Comparison of ENCODE assay signal across 8 cellular contexts in genomic region chr2:181904022-181904632, GRCh38. TPM values are rescaled to one million over a fixed set of nuclear protein-coding genes. Genes with fewer than 3 reads are reported as not detected.
DNase-seq lines count a peak whose midpoint lies in the region; FAIRE-seq and TF ChIP-seq lines count a peak whose summit lies in the region.

No MANE protein-coding gene starts in this region.

- H3K23ac ChIP-seq in neuronal stem cell (ENCODE audit: low read depth, low read length, poor library complexity), result no peak overlapping the region

- H3K14ac ChIP-seq in neuronal stem cell (ENCODE audit: low read length), result no peak overlapping the region

- no peak overlapping the region for H2BK15ac ChIP-seq in neuronal stem cell (ENCODE audit: low read length)

- dilution Hi-C loops in endothelial cell of umbilical vein (cut with MboI; ENCODE audit: extremely low pct_ligation_motif_present, low sequenced_read_pairs), result loop anchor here (25.0 kb wide), 1 partner anchor 142 kb away; no protein-coding TSS in a partner anchor

- H3K4ac ChIP-seq in neuronal stem cell (ENCODE audit: low read length), result no peak overlapping the region

- DNase-seq in EH (ENCODE audit: low read depth), result peak; percentile 48
- peak; percentile 21 for DNase-seq in H4 (ENCODE audit: low spot score)
- DNase-seq in OCI-M1 (lab: John Stamatoyannopoulos, UW), result peak; percentile 65
- peak; percentile 89 for DNase-seq in endothelial cell of umbilical vein (ENCODE audit: low read depth, low spot score)
- DNase-seq in neuronal stem cell (ENCODE audit: low spot score), result peak; percentile 9
- no peak for DNase-seq in stimulated activated CD4-positive, alpha-beta T cell treated with anti-CD3 and anti-CD28 coated beads, Interleukin-4, amount 100 ng/mL, for 1 hour
- no peak for DNase-seq in activated CD4-positive, alpha-beta T cell treated with anti-CD3 and anti-CD28 coated beads, Interleukin-2, amount 50 U/mL, for 1 hour
- no peak for DNase-seq in stimulated activated CD8-positive, alpha-beta memory T cell treated with anti-CD3 and anti-CD28 coated beads, Interleukin-4, amount 100 ng/mL, for 48 hours

- peaks cover 17 to 48% of the 10 kb centered on the region in 2 experiments for H3K36me3 ChIP-seq in endothelial cell of umbilical vein (ENCODE audit: control insufficient read depth in 2 of 2, extremely low read depth in 1 of 2, insufficient read depth in 2 of 2, low read length in 2 of 2)
- peaks cover 6 to 100% of the 10 kb centered on the region in 2 donors for H3K36me3 ChIP-seq in neuronal stem cell (replicated peaks in 1 of 2; ENCODE audit: control insufficient read depth in 2 of 2, insufficient read depth in 2 of 2, low read length in 2 of 2)

- no TSS peak for BruUV-seq in endothelial cell of umbilical vein (replicated peaks; lab: Mats Ljungman, UMichigan)

- no CpG with 5 or more reads among the region's 2 CpGs for WGBS in neuronal stem cell (ENCODE audit: extremely low coverage in 2 of 2, insufficient read length in 2 of 2, insufficient replicate concordance in 1 of 2), 2 donors

- no peaks in the 10 kb centered on the region for H3K79me1 ChIP-seq in neuronal stem cell (ENCODE audit: low read depth, low read length)

- H3K4me1 ChIP-seq in endothelial cell of umbilical vein (ENCODE audit: control insufficient read depth, extremely low read depth, insufficient read depth, low read length) (peaks cover 48% of the 10 kb centered on the region), neuronal stem cell (ENCODE audit: control insufficient read depth in 2 of 2, insufficient read depth in 1 of 2, low read depth in 1 of 2, low read length in 2 of 2) (no peaks in the 10 kb centered on the region)

- H3K4me2 ChIP-seq in endothelial cell of umbilical vein (ENCODE audit: insufficient read depth, low read length), result peak overlapping the region; percentile 67
- H3K4me2 ChIP-seq in neuronal stem cell (ENCODE audit: insufficient read depth, low read length, poor library complexity, severe bottlenecking), result no peak overlapping the region

- H4K20me1 ChIP-seq in endothelial cell of umbilical vein (replicated peaks; ENCODE audit: control insufficient read depth, extremely low read depth, insufficient read depth, low read length), result peaks cover 11% of the 10 kb centered on the region

- no peak overlapping the region for H2BK12ac ChIP-seq in neuronal stem cell (ENCODE audit: low read length)

- peak overlapping the region; percentile 21 for H3K9ac ChIP-seq in endothelial cell of umbilical vein (replicated peaks; ENCODE audit: extremely low read depth, insufficient read depth, low read length)
- H3K9ac ChIP-seq in neuronal stem cell (ENCODE audit: low read depth, low read length, poor library complexity), result no peak overlapping the region

- FAIRE-seq in endothelial cell of umbilical vein (lab: Jason Lieb, UNC), result no peak

- H2BK5ac ChIP-seq in neuronal stem cell (ENCODE audit: low read length), result no peak overlapping the region

- no peak overlapping the region for H4K8ac ChIP-seq in neuronal stem cell (ENCODE audit: low read depth, low read length)

- no peak overlapping the region for H4K91ac ChIP-seq in neuronal stem cell (ENCODE audit: low read depth, low read length, poor library complexity)

- no peaks in the 10 kb centered on the region for H3K27me3 ChIP-seq in endothelial cell of umbilical vein (ENCODE audit: control insufficient read depth in 2 of 2, insufficient read depth in 2 of 2, low read length in 2 of 2)
- H3K27me3 ChIP-seq in neuronal stem cell (ENCODE audit: control insufficient read depth in 3 of 3, insufficient read depth in 3 of 3, low read depth in 1 of 3, low read length in 3 of 3), result no peaks in the 10 kb centered on the region

- H2AK5ac ChIP-seq in neuronal stem cell (ENCODE audit: low read depth, low read length), result no peak overlapping the region

- H3K9me3 ChIP-seq in endothelial cell of umbilical vein (replicated peaks; ENCODE audit: control insufficient read depth, insufficient read depth, low read length) (no peaks in the 10 kb centered on the region), neuronal stem cell (replicated peaks in 1 of 2; ENCODE audit: control insufficient read depth in 2 of 2, insufficient read depth in 1 of 2, low read depth in 1 of 2, low read length in 2 of 2) (no peaks in the 10 kb centered on the region)

- H3K79me2 ChIP-seq in endothelial cell of umbilical vein (ENCODE audit: control insufficient read depth, insufficient read depth, low read length), result peaks cover 87% of the 10 kb centered on the region

- TF ChIP-seq CTCF in endothelial cell of umbilical vein (IDR thresholded peaks at IDR 0.05; ENCODE audit: extremely low read depth in 1 of 2, insufficient read depth in 1 of 2, low read depth in 1 of 2, low read length in 2 of 2), result peak; percentile 40 to 50

- CTCF ChIA-PET in endothelial cell of umbilical vein (lab: Charles Lee), result interaction anchor here (0.6 to 15.6 kb wide), 42 partner anchors 9 to 1780 kb away, joined by 3 to 415 read pairs (median 5); partner anchors contain the start of gene ITPRID2

- no peak for TF ChIP-seq POLR2A in endothelial cell of umbilical vein (IDR thresholded peaks at IDR 0.05; ENCODE audit: low read depth, low read length)

- peak overlapping the region in 1 of 3 experiments; percentile 23 for H3K4me3 ChIP-seq in endothelial cell of umbilical vein (replicated peaks in 1 of 3; ENCODE audit: insufficient read depth in 1 of 3, low read depth in 1 of 3, low read length in 3 of 3)
- no peak overlapping the region for H3K4me3 ChIP-seq in neuronal stem cell (ENCODE audit: low read length in 2 of 2)

- H2AFZ ChIP-seq in endothelial cell of umbilical vein (ENCODE audit: low read depth, low read length), result no peak overlapping the region
- H2AFZ ChIP-seq in neuronal stem cell (ENCODE audit: low read length), result no peak overlapping the region

- intact Hi-C loops in endothelial cell of umbilical vein (cut with micrococcal nuclease), result loop anchor here (1.0 to 10.0 kb wide), 7 partner anchors 93 to 751 kb away; no protein-coding TSS in a partner anchor

- H3K9me1 ChIP-seq in endothelial cell of umbilical vein (replicated peaks; ENCODE audit: control insufficient read depth, extremely low read depth, insufficient read depth, low read length), result no peaks in the 10 kb centered on the region

- H3K27ac ChIP-seq in endothelial cell of umbilical vein (ENCODE audit: insufficient read depth, low read depth, low read length) (peak overlapping the region; percentile 29), neuronal stem cell (replicated peaks; ENCODE audit: low read length) (no peak overlapping the region)

- no peak overlapping the region for H2BK120ac ChIP-seq in neuronal stem cell (ENCODE audit: low read depth, low read length)

- no peak overlapping the region for H3K18ac ChIP-seq in neuronal stem cell (ENCODE audit: low read length)

- POLR2A ChIA-PET in endothelial cell of umbilical vein (lab: Charles Lee), result interaction anchor here (0.7 to 0.9 kb wide), 2 partner anchors 14 to 161 kb away, joined by 4 to 8 read pairs; no protein-coding TSS in a partner anchor

TF ChIP-seq in endothelial cell of umbilical vein, 7 proteins besides CTCF, POLR2A, EP300 and RAD21:
- no peak for TF ChIP-seq FOS (IDR thresholded peaks at IDR 0.05; ENCODE audit: borderline replicate concordance, insufficient read depth, low read length)
- TF ChIP-seq JUN (IDR thresholded peaks at IDR 0.05; ENCODE audit: borderline replicate concordance, insufficient read depth, insufficient read length, low read depth), result no peak
- no peak for TF ChIP-seq MYC (IDR thresholded peaks at IDR 0.05; ENCODE audit: low read depth, low read length)
- TF ChIP-seq MAX (IDR thresholded peaks at IDR 0.05; ENCODE audit: insufficient read depth, insufficient read length), result no peak

RNA-seq across cellular contexts. Expression of gene ITPRID2, which starts 12.6 kb away (rescaled TPM):
- total RNA-seq in H4 (2014; rRNA removed; shearing (Covaris generic)), result 68.5 and 95.2 TPM in 2 replicates
- total RNA-seq in endothelial cell of umbilical vein, result 235 and 272 TPM in 2 replicates
- polyA plus RNA-seq in endothelial cell of umbilical vein, result 30.9 and 37.6 TPM in 2 replicates
- polyA plus RNA-seq in endothelial cell of umbilical vein (2011; cell fraction: cytosol; rRNA removed), result 56.0 and 56.6 TPM in 2 replicates
- 151 and 152 TPM in 2 replicates for polyA plus RNA-seq in endothelial cell of umbilical vein (2011; cell fraction: nucleus; rRNA removed)
- 101 and 145 TPM in 2 replicates for polyA plus RNA-seq in endothelial cell of umbilical vein (2012)
- polyA minus RNA-seq in endothelial cell of umbilical vein, result 102 and 113 TPM in 2 replicates
- polyA minus RNA-seq in endothelial cell of umbilical vein (2011; cell fraction: cytosol; rRNA and poly(A)+ RNA removed), result 55.8 TPM
- polyA minus RNA-seq in endothelial cell of umbilical vein (2011; cell fraction: nucleus; rRNA and poly(A)+ RNA removed), result 274 and 443 TPM in 2 replicates
- 17.1 TPM for polyA plus RNA-seq in neuronal stem cell (2013, experiment 1 of 2)
- 18.2 TPM for polyA plus RNA-seq in neuronal stem cell (2013, experiment 2 of 2)

Comparison
In these comparisons a context has a peak if more than half of its experiments do, and no peak if none do; other contexts are left out.
1. DNase-seq: peak in EH (single experiment), H4 (single experiment), OCI-M1 (single experiment), endothelial cell of umbilical vein (single experiment) and neuronal stem cell (single experiment); none in stimulated activated CD4-positive, alpha-beta T cell treated with anti-CD3 and anti-CD28 coated beads, Interleukin-4, amount 100 ng/mL, for 1 hour (single experiment), activated CD4-positive, alpha-beta T cell treated with anti-CD3 and anti-CD28 coated beads, Interleukin-2, amount 50 U/mL, for 1 hour (single experiment) and stimulated activated CD8-positive, alpha-beta memory T cell treated with anti-CD3 and anti-CD28 coated beads, Interleukin-4, amount 100 ng/mL, for 48 hours (single experiment).